17 cellular contexts compared by ENCODE assay signal in the genomic region with DNA sequence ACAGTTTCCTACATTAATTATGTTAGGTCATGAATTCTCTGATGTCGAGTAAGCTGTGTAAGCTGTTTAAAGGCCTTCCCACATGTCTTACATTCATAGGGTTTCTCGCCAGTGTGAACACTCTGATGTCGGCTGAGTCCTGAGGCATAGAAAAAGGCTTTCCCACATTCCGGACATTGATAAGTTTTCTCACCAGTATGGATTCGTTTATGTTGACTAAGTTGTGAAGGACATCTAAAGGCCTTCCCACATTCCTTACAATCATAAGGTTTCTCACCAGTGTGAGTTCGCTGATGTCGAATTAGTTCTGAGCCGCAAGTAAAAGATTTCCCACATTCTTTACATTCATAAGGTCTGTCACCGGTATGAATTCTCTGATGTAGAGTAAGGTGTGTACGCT. TPM values are rescaled to one million over a fixed set of nuclear protein-coding genes. Genes with fewer than 3 reads are reported as not detected.
DNase-seq lines count a peak whose midpoint lies in the region; ATAC-seq, FAIRE-seq and TF ChIP-seq lines count a peak whose summit lies in the region.
"Had no signal": no experiment of that assay in that cellular context is flagged by ENCODE, and none has a peak within 500 bp of the region (broad histone marks: within the 10 kb centered on the region; RNA-seq: fewer than 3 reads in every experiment).

No MANE protein-coding gene starts in this region.

- no peak for TF ChIP-seq RAD21 in K562 (CRISPR knock-in tag; conservative IDR thresholded peaks at IDR 0.05 in 1 of 2, IDR thresholded peaks at IDR 0.05 in 1 of 2)

- H3K4me1 ChIP-seq in HEK293 (ENCODE audit: control insufficient read depth, insufficient read depth, low read length) (no peaks in the 10 kb centered on the region), K562 (replicated peaks in 1 of 2; ENCODE audit: control insufficient read depth in 2 of 2, insufficient read depth in 2 of 2, low read length in 2 of 2) (no peaks in the 10 kb centered on the region), kidney (ENCODE audit: control insufficient read depth in 1 of 2, insufficient read depth in 1 of 2, low read depth in 1 of 2, low read length in 2 of 2) (no peaks in the 10 kb centered on the region), stomach (no peaks in the 10 kb centered on the region)

- no peak for TF ChIP-seq CTCF in HEK293 (tag by site-specific recombination; IDR thresholded peaks at IDR 0.05)
- no peak for TF ChIP-seq CTCF in K562 (IDR thresholded peaks at IDR 0.05 in 2 of 3, conservative IDR thresholded peaks at IDR 0.05 in 1 of 3; ENCODE audit: insufficient read depth in 2 of 3, low read depth in 1 of 3, low read length in 3 of 3)
- no peak for TF ChIP-seq CTCF in kidney (IDR thresholded peaks at IDR 0.05; ENCODE audit: borderline replicate concordance, extremely low read depth, insufficient read depth)
- no peak for TF ChIP-seq CTCF in stomach (IDR thresholded peaks at IDR 0.05)

- H4K20me1 ChIP-seq in K562 (replicated peaks; ENCODE audit: control insufficient read depth, insufficient read depth, low read length): no peaks in the 10 kb centered on the region

- no peak overlapping the region for H2AFZ ChIP-seq in K562 (ENCODE audit: low read depth, low read length)

- TF ChIP-seq POLR2A in K562 (conservative IDR thresholded peaks at IDR 0.05): no peak
- TF ChIP-seq POLR2A in stomach (IDR thresholded peaks at IDR 0.05): no peak

- CTCF ChIA-PET in HEK293 (lab: Yijun Ruan, JAX): no interaction called here
- CTCF ChIA-PET in K562 (lab: Yijun Ruan, JAX; ENCODE audit: low intra/inter-chr PET ratio): no interaction called here

- in situ Hi-C loops in K562 (cut with MboI): no loop called here

- peaks cover 71% of the 10 kb centered on the region for H3K9me3 ChIP-seq in HEK293 (ENCODE audit: control insufficient read depth, insufficient read depth, low read depth, low read length)
- H3K9me3 ChIP-seq in K562 (replicated peaks; ENCODE audit: control insufficient read depth, insufficient read depth, low read depth, low read length): peaks cover 56% of the 10 kb centered on the region
- peaks cover 57 to 100% of the 10 kb centered on the region in 2 donors for H3K9me3 ChIP-seq in kidney (ENCODE audit: control insufficient read depth in 1 of 2, low read length in 2 of 2)
- H3K9me3 ChIP-seq in stomach: peaks cover 78 to 100% (median 99%) of the 10 kb centered on the region in 4 donors

- no peaks in the 10 kb centered on the region for H3K79me2 ChIP-seq in K562 (ENCODE audit: control insufficient read depth, insufficient read depth, low read length)

- H3K4me3 ChIP-seq in HEK293 (ENCODE audit: low read depth, low read length) (no peak overlapping the region), K562 (no peak overlapping the region), kidney (ENCODE audit: low read length in 2 of 2) (peak overlapping the region; percentile 0 to 42), stomach (no peak overlapping the region)

- POLR2A ChIA-PET in HEK293 (lab: Yijun Ruan, JAX) (no interaction called here), K562 (lab: Yijun Ruan, JAX) (no interaction called here)

- no peaks in the 10 kb centered on the region for H3K9me1 ChIP-seq in K562 (ENCODE audit: control insufficient read depth, insufficient read depth, low read length)

- no peak for TF ChIP-seq EP300 in K562 (IDR thresholded peaks at IDR 0.05; ENCODE audit: low read length)
- TF ChIP-seq EP300 in stomach (IDR thresholded peaks at IDR 0.05): no peak

- BruUV-seq in K562 (replicated peaks; lab: Mats Ljungman, UMichigan): no TSS peak

- H3K27ac ChIP-seq in HEK293 (ENCODE audit: extremely low read depth, low read depth, low read length) (no peak overlapping the region), K562 (ENCODE audit: extremely low read depth, low read depth, low read length) (no peak overlapping the region), kidney (ENCODE audit: low read depth in 2 of 2, low read length in 2 of 2) (no peak overlapping the region), stomach (no peak overlapping the region)
- H3K27ac ChIP-seq: KMS-11 had no signal

- 83% methylated on average over 10 of the region's 10 CpGs for WGBS in K562 (ENCODE audit: insufficient coverage, low coverage, missing lambda C conversion rate)
- 94 to 99% (median 97%) methylated on average over 10 of the region's 10 CpGs for WGBS in stomach, 5 donors

- intact Hi-C loops in K562 (cut with micrococcal nuclease) (no loop called here), kidney (cut with DNase I) (no loop called here), stomach (cut with DNase I; ENCODE audit: low total_unique reads) (no loop called here)

- no peak for FAIRE-seq in K562 (lab: Jason Lieb, UNC)
- no peak for FAIRE-seq in kidney (lab: Jason Lieb, UNC)

- H3K36me3 ChIP-seq in HEK293 (ENCODE audit: control insufficient read depth in 2 of 2, insufficient read depth in 1 of 2, low read length in 2 of 2): peaks cover 72 to 85% of the 10 kb centered on the region in 2 experiments
- H3K36me3 ChIP-seq in K562 (ENCODE audit: control insufficient read depth, insufficient read depth, low read length): peaks cover 66% of the 10 kb centered on the region
- peaks cover 12 to 29% of the 10 kb centered on the region in 2 donors for H3K36me3 ChIP-seq in kidney (ENCODE audit: control insufficient read depth in 1 of 2, insufficient read depth in 2 of 2, low read length in 2 of 2)
- peaks cover 24 to 100% (median 80%) of the 10 kb centered on the region in 4 donors for H3K36me3 ChIP-seq in stomach

- ATAC-seq in K562 (no peak), HG02981 (IDR thresholded peaks at IDR 0.05; ENCODE audit: unreplicated experiment) (no peak)

- no peaks in the 10 kb centered on the region for H3K27me3 ChIP-seq in K562 (ENCODE audit: control insufficient read depth in 2 of 2, insufficient read depth in 2 of 2, low read length in 2 of 2)
- H3K27me3 ChIP-seq in stomach: no peaks in the 10 kb centered on the region

- H3K4me2 ChIP-seq in K562 (ENCODE audit: insufficient read depth, low read length): no peak overlapping the region
- H3K4me2 ChIP-seq: KMS-11, SK-N-SH had no signal

- DNase-seq in K562 (ENCODE audit: extremely low read depth in 1 of 4, low spot score in 3 of 4) (no peak), kidney (no peak), NK-92 (lab: John Stamatoyannopoulos, UW; ENCODE audit: unreplicated experiment) (no peak), stomach (no peak), SHP77 (lab: John Stamatoyannopoulos, UW) (no peak)
- DNase-seq: ACHN, DMS79 treated with DMSO at 0.1 percent for 48 hours, NCI-H1417, NCI-H187, NCI-H2107, NCI-H510A, NCI-H748 treated with DMSO at 0.1 percent for 48 hours, SHP77 treated with DMSO at 0.1 percent for 48 hours, SK-N-SH had no signal

- H3K9ac ChIP-seq in K562 (ENCODE audit: insufficient read depth in 1 of 2, low read depth in 2 of 2, low read length in 2 of 2): no peak overlapping the region
- H3K9ac ChIP-seq in kidney (ENCODE audit: low read length in 2 of 2): no peak overlapping the region
- H3K9ac ChIP-seq: KMS-11, SK-N-SH had no signal

TF ChIP-seq in HEK293, 187 proteins besides CTCF, POLR2A, EP300 and RAD21 (continues in another document):
- TF ChIP-seq, protein P1, sequence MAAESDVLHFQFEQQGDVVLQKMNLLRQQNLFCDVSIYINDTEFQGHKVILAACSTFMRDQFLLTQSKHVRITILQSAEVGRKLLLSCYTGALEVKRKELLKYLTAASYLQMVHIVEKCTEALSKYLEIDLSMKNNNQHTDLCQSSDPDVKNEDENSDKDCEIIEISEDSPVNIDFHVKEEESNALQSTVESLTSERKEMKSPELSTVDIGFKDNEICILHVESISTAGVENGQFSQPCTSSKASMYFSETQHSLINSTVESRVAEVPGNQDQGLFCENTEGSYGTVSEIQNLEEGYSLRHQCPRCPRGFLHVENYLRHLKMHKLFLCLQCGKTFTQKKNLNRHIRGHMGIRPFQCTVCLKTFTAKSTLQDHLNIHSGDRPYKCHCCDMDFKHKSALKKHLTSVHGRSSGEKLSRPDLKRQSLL (tag by site-specific recombination; IDR thresholded peaks at IDR 0.05): no peak
- TF ChIP-seq ZNF169 (tag by site-specific recombination; IDR thresholded peaks at IDR 0.05) (0 out of 2 replicates have a peak, but pooled peaks have one; percentile 3), ZNF768 (tag by site-specific recombination; IDR thresholded peaks at IDR 0.05) (no peak)

TF ChIP-seq in K562, 482 proteins besides CTCF, POLR2A, EP300 and RAD21 (continues in another document):
- TF ChIP-seq KLF1 (tag; IDR thresholded peaks at IDR 0.05): no peak
- TF ChIP-seq CBX3 (IDR thresholded peaks at IDR 0.05; ENCODE audit: borderline replicate concordance in 1 of 2, low read length in 2 of 2): peak in 1 of 2 experiments; percentile 10; a peak in 1 of 3 replicates
- TF ChIP-seq HDAC1 (IDR thresholded peaks at IDR 0.05): no peak

RNA-seq across cellular contexts. Expression of a gene that starts 24.9 kb away (rescaled TPM):
- 13.7 and 31.2 TPM in 2 replicates for total RNA-seq in K562 (2011; cell fraction: chromatin; rRNA removed; ENCODE audit: low replicate concordance)
- total RNA-seq in K562 (2011; cell fraction: nucleolus; rRNA removed): 16.7 and 20.5 TPM in 2 replicates
- total RNA-seq in K562 (2011; cell fraction: nucleoplasm; rRNA removed): 17.1 and 18.5 TPM in 2 replicates
- total RNA-seq in K562 (2014; rRNA removed) (5.3 and 6.6 TPM in 2 replicates), K562 (2014; rRNA removed; fragmentation: Illumina TruSeq; extraction: Trizol) (13.0 and 16.2 TPM in 2 replicates), K562 (2015; rRNA removed; fragmentation: Illumina TruSeq; extraction: Trizol) (10.1 and 11.2 TPM in 2 replicates), K562 (2021) (8.6 and 10.4 TPM in 2 replicates), kidney (4.2 TPM), stomach (10 to 100 TPM in 1 of 5 donors, 1 to 10 TPM in 2, under 1 TPM in 1, not detected in 1; 0.89 to 10.1 (median 2.2) TPM)
- polyA plus RNA-seq in K562 (2011; rRNA removed) (5.9 and 6.5 TPM in 2 replicates), K562 (2014; fragmentation: Illumina TruSeq; extraction: Trizol) (2.5 and 2.9 TPM in 2 replicates), K562 (2014; fragmentation: Nextera tagmentation; extraction: Ambion mirVana) (1 to 10 TPM; 1.2 to 1.8 TPM), K562 (2014; rRNA removed) (4.8 and 5.3 TPM in 2 replicates), kidney (ENCODE audit: insufficient read depth, low read depth, low replicate concordance) (0.09 TPM), stomach (under 1 TPM; 0.15 to 0.25 (median 0.19) TPM)
- polyA plus RNA-seq in K562 (2011; cell fraction: cytosol; rRNA removed): 2.1 and 4.2 TPM in 2 replicates
- 3.3 and 5.8 TPM in 2 replicates for polyA plus RNA-seq in K562 (2011; cell fraction: nucleus; rRNA removed)
- polyA plus RNA-seq in K562 (2012): 2.1 and 2.5 TPM in 2 replicates
- 20.6 and 26.8 TPM in 2 replicates for polyA minus RNA-seq in K562 (2011; rRNA and poly(A)+ RNA removed)
- polyA minus RNA-seq in K562 (2011; cell fraction: cytosol; rRNA and poly(A)+ RNA removed): 4.4 and 7.4 TPM in 2 replicates
- 4.0 and 10.0 TPM in 2 replicates for polyA minus RNA-seq in K562 (2011; cell fraction: nucleus; rRNA and poly(A)+ RNA removed)

Comparison
In these comparisons a context has a peak if more than half of its experiments do, and no peak if none do; other contexts are left out.
1. H3K4me3 ChIP-seq: peak in kidney (2 of 2); none in HEK293 (single experiment), K562 (single experiment) and stomach (0 of 4).